Comparison of ENCODE assay signal across 21 cellular contexts in genomic region chr1:75487399-75487798, GRCh38.
DNase-seq lines count a peak whose midpoint lies in the region; ATAC-seq, FAIRE-seq and TF ChIP-seq lines count a peak whose summit lies in the region.
"Had no signal": no experiment of that assay in that cellular context is flagged by ENCODE, and none has a peak within 500 bp of the region (broad histone marks: within the 10 kb centered on the region; RNA-seq: fewer than 3 reads in every experiment).

No MANE protein-coding gene starts in this region.

- H3K4me2 ChIP-seq in BLaER1 (peak overlapping the region; percentile 35; the same call in 1 of the 2 replicates), GM12878 (ENCODE audit: control insufficient read depth, insufficient read depth) (no peak overlapping the region)
- H3K4me2 ChIP-seq: A549 had no signal

- BruUV-seq in GM12878 (replicated peaks; lab: Mats Ljungman, UMichigan) = no TSS peak

- no peak for FAIRE-seq in GM12878 (lab: Jason Lieb, UNC)
- FAIRE-seq: A549, GM12891 had no signal

- POLR2A ChIA-PET in GM12878 (lab: Charles Lee) = no interaction called here

- peaks cover 19% of the 10 kb centered on the region for H3K9me3 ChIP-seq in BLaER1
- no peaks in the 10 kb centered on the region for H3K9me3 ChIP-seq in GM12878 (replicated peaks; ENCODE audit: control insufficient read depth, insufficient read depth, low read length)
- H3K9me3 ChIP-seq: A549 had no signal

- SMC1A ChIA-PET in GM12878 (lab: Charles Lee; ENCODE audit: uncharacterized antibody, unreplicated experiment) = no interaction called here

- no peak for TF ChIP-seq RAD21 in GM12878 (IDR thresholded peaks at IDR 0.05; ENCODE audit: insufficient read depth, low read depth, low read length)

- H3K4me3 ChIP-seq in BLaER1 (no peak overlapping the region), GM12878 (no peak overlapping the region)
- H3K4me3 ChIP-seq: A549 had no signal

- H3K27me3 ChIP-seq in BLaER1 (no peaks in the 10 kb centered on the region), GM12878 (replicated peaks in 1 of 2; ENCODE audit: control insufficient read depth in 2 of 2, insufficient read depth in 2 of 2, low read length in 1 of 2) (no peaks in the 10 kb centered on the region)

- H2AFZ ChIP-seq in GM12878 (ENCODE audit: control insufficient read depth, low read depth, low read length) = no peak overlapping the region

- H3K9ac ChIP-seq in BLaER1 (no peak overlapping the region), GM12878 (ENCODE audit: control insufficient read depth, insufficient read depth, low read length) (no peak overlapping the region)

- intact Hi-C loops in GM12878 (cut with micrococcal nuclease; ENCODE audit: unreplicated experiment) = no loop called here

- H3K79me2 ChIP-seq in GM12878 (ENCODE audit: control insufficient read depth, insufficient read depth, low read length) = no peaks in the 10 kb centered on the region

- no peak for TF ChIP-seq EP300 in GM12878 (IDR thresholded peaks at IDR 0.05; ENCODE audit: borderline replicate concordance in 1 of 2, control insufficient read depth in 1 of 2, low read depth in 2 of 2, low read length in 2 of 2)

- WGBS in GM12878 (ENCODE audit: insufficient coverage, insufficient replicate concordance, low lambda C conversion rate, missing lambda C conversion rate) = 2% methylated on average over 4 of the region's 4 CpGs

- TF ChIP-seq CTCF in GM12878 (IDR thresholded peaks at IDR 0.05 in 2 of 3, conservative IDR thresholded peaks at IDR 0.05 in 1 of 3; ENCODE audit: control insufficient read depth in 2 of 3, extremely low read depth in 1 of 3, insufficient read depth in 1 of 3, low read depth in 3 of 3, low read length in 3 of 3) = no peak

- H3K4me1 ChIP-seq in BLaER1 = peaks cover 14% of the 10 kb centered on the region
- no peaks in the 10 kb centered on the region for H3K4me1 ChIP-seq in GM12878 (ENCODE audit: control insufficient read depth, insufficient read depth, low read length)
- H3K4me1 ChIP-seq: A549 had no signal

- peak; percentile 61 for ATAC-seq in HG03432 (IDR thresholded peaks at IDR 0.05; ENCODE audit: unreplicated experiment)
- peak; percentile 38 for ATAC-seq in GM12878
- ATAC-seq: A549 had no signal

- CTCF ChIA-PET in GM12878 (lab: Yijun Ruan, JAX) = no interaction called here

- RAD21 ChIA-PET in GM12878 (lab: Charles Lee; ENCODE audit: unreplicated experiment) = no interaction called here

- H4K20me1 ChIP-seq in BLaER1 (no peaks in the 10 kb centered on the region), GM12878 (ENCODE audit: control insufficient read depth, insufficient read depth) (no peaks in the 10 kb centered on the region)

- DNase-seq in GM12878 (ENCODE audit: low read depth, low spot score) (no peak), SIG-M5 (lab: John Stamatoyannopoulos, UW) (no peak), T-helper 2 cell (no peak)
- DNase-seq: AML-193; C1 segment of cervical spinal cord; CD4-positive, alpha-beta memory T cell; CD4-positive, CD25-positive, alpha-beta regulatory T cell; CD8-positive, alpha-beta memory T cell; COR-L47; DMS 273 treated with DMSO at 0.1 percent for 48 hours; DMS153; DMS53; DMS79; DND-41; EL; GDM1 had no signal

- H3K36me3 ChIP-seq in BLaER1 = no peaks in the 10 kb centered on the region
- H3K36me3 ChIP-seq in GM12878 (ENCODE audit: control insufficient read depth in 2 of 2, insufficient read depth in 2 of 2, low read length in 1 of 2) = no peaks in the 10 kb centered on the region

- H3K27ac ChIP-seq in BLaER1 (no peak overlapping the region), GM12878 (ENCODE audit: control insufficient read depth, insufficient read depth) (no peak overlapping the region)
- H3K27ac ChIP-seq: 22Rv1, A549 had no signal

- TF ChIP-seq POLR2A in GM12878 (IDR thresholded peaks at IDR 0.05; ENCODE audit: low read depth, low read length) = no peak

- in situ Hi-C loops in GM12878 (cut with MboI) = no loop called here

TF ChIP-seq in GM12878, 131 proteins besides CTCF, POLR2A, EP300 and RAD21:
- TF ChIP-seq ZNF384 (IDR thresholded peaks at IDR 0.05; ENCODE audit: borderline replicate concordance, low read depth, low read length) = no peak
- TF ChIP-seq ATF7 (IDR thresholded peaks at IDR 0.05; ENCODE audit: low read depth) = no peak
- no peak for TF ChIP-seq KLF5 (IDR thresholded peaks at IDR 0.05; ENCODE audit: partially characterized antibody)
- TF ChIP-seq JUND (IDR thresholded peaks at IDR 0.05; ENCODE audit: low read depth, low read length) = no peak
- TF ChIP-seq, protein P1, sequence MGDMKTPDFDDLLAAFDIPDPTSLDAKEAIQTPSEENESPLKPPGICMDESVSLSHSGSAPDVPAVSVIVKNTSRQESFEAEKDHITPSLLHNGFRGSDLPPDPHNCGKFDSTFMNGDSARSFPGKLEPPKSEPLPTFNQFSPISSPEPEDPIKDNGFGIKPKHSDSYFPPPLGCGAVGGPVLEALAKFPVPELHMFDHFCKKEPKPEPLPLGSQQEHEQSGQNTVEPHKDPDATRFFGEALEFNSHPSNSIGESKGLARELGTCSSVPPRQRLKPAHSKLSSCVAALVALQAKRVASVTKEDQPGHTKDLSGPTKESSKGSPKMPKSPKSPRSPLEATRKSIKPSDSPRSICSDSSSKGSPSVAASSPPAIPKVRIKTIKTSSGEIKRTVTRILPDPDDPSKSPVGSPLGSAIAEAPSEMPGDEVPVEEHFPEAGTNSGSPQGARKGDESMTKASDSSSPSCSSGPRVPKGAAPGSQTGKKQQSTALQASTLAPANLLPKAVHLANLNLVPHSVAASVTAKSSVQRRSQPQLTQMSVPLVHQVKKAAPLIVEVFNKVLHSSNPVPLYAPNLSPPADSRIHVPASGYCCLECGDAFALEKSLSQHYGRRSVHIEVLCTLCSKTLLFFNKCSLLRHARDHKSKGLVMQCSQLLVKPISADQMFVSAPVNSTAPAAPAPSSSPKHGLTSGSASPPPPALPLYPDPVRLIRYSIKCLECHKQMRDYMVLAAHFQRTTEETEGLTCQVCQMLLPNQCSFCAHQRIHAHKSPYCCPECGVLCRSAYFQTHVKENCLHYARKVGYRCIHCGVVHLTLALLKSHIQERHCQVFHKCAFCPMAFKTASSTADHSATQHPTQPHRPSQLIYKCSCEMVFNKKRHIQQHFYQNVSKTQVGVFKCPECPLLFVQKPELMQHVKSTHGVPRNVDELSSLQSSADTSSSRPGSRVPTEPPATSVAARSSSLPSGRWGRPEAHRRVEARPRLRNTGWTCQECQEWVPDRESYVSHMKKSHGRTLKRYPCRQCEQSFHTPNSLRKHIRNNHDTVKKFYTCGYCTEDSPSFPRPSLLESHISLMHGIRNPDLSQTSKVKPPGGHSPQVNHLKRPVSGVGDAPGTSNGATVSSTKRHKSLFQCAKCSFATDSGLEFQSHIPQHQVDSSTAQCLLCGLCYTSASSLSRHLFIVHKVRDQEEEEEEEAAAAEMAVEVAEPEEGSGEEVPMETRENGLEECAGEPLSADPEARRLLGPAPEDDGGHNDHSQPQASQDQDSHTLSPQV (IDR thresholded peaks at IDR 0.05) = no peak
- no peak for TF ChIP-seq TCF12 (IDR thresholded peaks at IDR 0.05; ENCODE audit: low read depth, low read length)
- no peak for TF ChIP-seq ASH2L (IDR thresholded peaks at IDR 0.05; ENCODE audit: borderline replicate concordance, low read depth)
- no peak for TF ChIP-seq SREBF2 (IDR thresholded peaks at IDR 0.05; ENCODE audit: low read length)
- TF ChIP-seq YBX1 (IDR thresholded peaks at IDR 0.05) = no peak
- no peak for TF ChIP-seq POLR2AphosphoS5 (IDR thresholded peaks at IDR 0.05; ENCODE audit: low read length)
- no peak for TF ChIP-seq JUNB (IDR thresholded peaks at IDR 0.05)
- no peak for TF ChIP-seq KAT2A (conservative IDR thresholded peaks at IDR 0.05; ENCODE audit: control insufficient read depth, low read depth, low read length)
- TF ChIP-seq STAT1 (conservative IDR thresholded peaks at IDR 0.05) = no peak
- TF ChIP-seq SREBF1 (IDR thresholded peaks at IDR 0.05; ENCODE audit: low read length) = no peak
- TF ChIP-seq SMC3 (IDR thresholded peaks at IDR 0.05; ENCODE audit: borderline replicate concordance, low read length) = no peak
- TF ChIP-seq CBX3 (IDR thresholded peaks at IDR 0.05; ENCODE audit: borderline replicate concordance, low read depth) = no peak
